3 cellular contexts compared by ENCODE assay signal in genomic region chr4:80362578-80363181, GRCh38.
TF ChIP-seq lines count a peak whose summit lies in the region.

No MANE protein-coding gene starts in this region.

TF ChIP-seq in GM12891, 5 proteins besides CTCF, POLR2A, EP300 and RAD21:
- TF ChIP-seq POLR2AphosphoS5 (IDR thresholded peaks at IDR 0.05; ENCODE audit: low read depth, low read length) (no peak), SPI1 (IDR thresholded peaks at IDR 0.05; ENCODE audit: low read depth, low read length) (0 out of 2 replicates have a peak, but pooled peaks have one; percentile 23)

TF ChIP-seq in IMR-90, 13 proteins besides CTCF, POLR2A, EP300 and RAD21:
- TF ChIP-seq, protein P1, sequence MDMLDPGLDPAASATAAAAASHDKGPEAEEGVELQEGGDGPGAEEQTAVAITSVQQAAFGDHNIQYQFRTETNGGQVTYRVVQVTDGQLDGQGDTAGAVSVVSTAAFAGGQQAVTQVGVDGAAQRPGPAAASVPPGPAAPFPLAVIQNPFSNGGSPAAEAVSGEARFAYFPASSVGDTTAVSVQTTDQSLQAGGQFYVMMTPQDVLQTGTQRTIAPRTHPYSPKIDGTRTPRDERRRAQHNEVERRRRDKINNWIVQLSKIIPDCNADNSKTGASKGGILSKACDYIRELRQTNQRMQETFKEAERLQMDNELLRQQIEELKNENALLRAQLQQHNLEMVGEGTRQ (IDR thresholded peaks at IDR 0.05; ENCODE audit: low read depth, low read length), result no peak
- TF ChIP-seq SMC3 (IDR thresholded peaks at IDR 0.05; ENCODE audit: low read depth, low read length) (peak; percentile 65), ELK1 (IDR thresholded peaks at IDR 0.05; ENCODE audit: borderline replicate concordance, low read depth, low read length) (no peak), NFE2L2 (IDR thresholded peaks at IDR 0.05; ENCODE audit: low read depth, low read length) (no peak)

TF ChIP-seq in K562, 482 proteins besides CTCF, POLR2A, EP300 and RAD21:
- TF ChIP-seq CC2D1A (IDR thresholded peaks at IDR 0.05) (peak; percentile 21; the same call in 1 of the 2 replicates), USF1 (CRISPR knock-in tag; IDR thresholded peaks at IDR 0.05) (no peak), POLR2G (IDR thresholded peaks at IDR 0.05; ENCODE audit: low read depth, low read length) (no peak), BRCA1 (IDR thresholded peaks at IDR 0.05) (no peak), BRCA1 (CRISPR knock-in tag; IDR thresholded peaks at IDR 0.05) (no peak), SMC3 (conservative IDR thresholded peaks at IDR 0.05; ENCODE audit: insufficient read depth, low read depth, low read length) (peak; percentile 57)
- TF ChIP-seq, protein P2, sequence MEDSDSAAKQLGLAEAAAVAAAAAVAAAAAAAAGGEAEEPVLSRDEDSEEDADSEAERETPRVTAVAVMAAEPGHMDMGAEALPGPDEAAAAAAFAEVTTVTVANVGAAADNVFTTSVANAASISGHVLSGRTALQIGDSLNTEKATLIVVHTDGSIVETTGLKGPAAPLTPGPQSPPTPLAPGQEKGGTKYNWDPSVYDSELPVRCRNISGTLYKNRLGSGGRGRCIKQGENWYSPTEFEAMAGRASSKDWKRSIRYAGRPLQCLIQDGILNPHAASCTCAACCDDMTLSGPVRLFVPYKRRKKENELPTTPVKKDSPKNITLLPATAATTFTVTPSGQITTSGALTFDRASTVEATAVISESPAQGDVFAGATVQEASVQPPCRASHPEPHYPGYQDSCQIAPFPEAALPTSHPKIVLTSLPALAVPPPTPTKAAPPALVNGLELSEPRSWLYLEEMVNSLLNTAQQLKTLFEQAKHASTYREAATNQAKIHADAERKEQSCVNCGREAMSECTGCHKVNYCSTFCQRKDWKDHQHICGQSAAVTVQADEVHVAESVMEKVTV (CRISPR knock-in tag; IDR thresholded peaks at IDR 0.05), result peak; percentile 70
TF ChIP-seq in K562: peak in this region for 3.
